ENCODE assay signal across 8 cellular contexts in genomic region chr3:148075829-148076716, GRCh38.
DNase-seq lines count a peak whose midpoint lies in the region; ATAC-seq and TF ChIP-seq lines count a peak whose summit lies in the region.

No MANE protein-coding gene starts in this region.

- no peaks in the 10 kb centered on the region for H3K9me3 Mint-ChIP-seq in CD8-positive, alpha-beta T cell

- POLR2A ChIA-PET in CD8-positive, alpha-beta T cell (lab: Charles Lee): no interaction called here

- ATAC-seq in HG02798 (IDR thresholded peaks at IDR 0.05; ENCODE audit: poor library complexity, unreplicated experiment) (peak; percentile 45), gastrocnemius medialis (peak in 1 of 2 donors; percentile 71), GM19023 (IDR thresholded peaks at IDR 0.05; ENCODE audit: unreplicated experiment) (no peak)
- ATAC-seq in CD8-positive, alpha-beta T cell: no peak

- H3K4me3 Mint-ChIP-seq in CD8-positive, alpha-beta T cell: no peak overlapping the region

- no peaks in the 10 kb centered on the region for H3K27me3 ChIP-seq in gastrocnemius medialis
- H3K27me3 ChIP-seq in CD8-positive, alpha-beta T cell (ENCODE audit: insufficient read depth, low read length): no peaks in the 10 kb centered on the region

- CTCF ChIA-PET in CD8-positive, alpha-beta T cell (lab: Charles Lee): no interaction called here

- intact Hi-C loops in gastrocnemius medialis (cut with DNase I; ENCODE audit: low total_unique reads): loop anchor here (5.0 to 10.0 kb wide), 3 partner anchors 451 to 1329 kb away; no protein-coding TSS in a partner anchor
- intact Hi-C loops in CD8-positive, alpha-beta T cell (cut with DNase I, micrococcal nuclease): no loop called here

- no peak overlapping the region for H3K27ac Mint-ChIP-seq in CD8-positive, alpha-beta T cell

- H3K36me3 ChIP-seq in gastrocnemius medialis: no peaks in the 10 kb centered on the region
- no peaks in the 10 kb centered on the region for H3K36me3 ChIP-seq in CD8-positive, alpha-beta T cell (ENCODE audit: insufficient read depth, low read length)

- TF ChIP-seq POLR2A in gastrocnemius medialis (IDR thresholded peaks at IDR 0.05): no peak

- H3K9me3 ChIP-seq in gastrocnemius medialis: no peaks in the 10 kb centered on the region
- no peaks in the 10 kb centered on the region for H3K9me3 ChIP-seq in CD8-positive, alpha-beta T cell (ENCODE audit: low read length)

- H3K4me3 ChIP-seq in fibroblast of villous mesenchyme (ENCODE audit: low read depth, low read length) (no peak overlapping the region), gastrocnemius medialis (no peak overlapping the region)
- H3K4me3 ChIP-seq in CD8-positive, alpha-beta T cell (ENCODE audit: low read depth, low read length): no peak overlapping the region

- in situ Hi-C loops in gastrocnemius medialis (cut with MboI; ENCODE audit: low sequenced_read_pairs in 4 of 4): no loop called here

- H3K27me3 Mint-ChIP-seq in CD8-positive, alpha-beta T cell (ENCODE audit: low read depth): no peaks in the 10 kb centered on the region

- H3K27ac ChIP-seq in C4-2B: no peak overlapping the region
- no peak overlapping the region for H3K27ac ChIP-seq in gastrocnemius medialis
- H3K27ac ChIP-seq in CD8-positive, alpha-beta T cell (ENCODE audit: low read depth, low read length): no peak overlapping the region

- DNase-seq in RPMI7951 (ENCODE audit: low read depth) (peak; percentile 63), fibroblast of villous mesenchyme (ENCODE audit: low read depth) (peak; percentile 45), gastrocnemius medialis (no peak), NCI-H1048 (lab: John Stamatoyannopoulos, UW) (no peak)
- DNase-seq in CD8-positive, alpha-beta T cell: no peak

- no peaks in the 10 kb centered on the region for H3K36me3 Mint-ChIP-seq in CD8-positive, alpha-beta T cell

- no peaks in the 10 kb centered on the region for H3K4me1 ChIP-seq in gastrocnemius medialis
- no peaks in the 10 kb centered on the region for H3K4me1 ChIP-seq in CD8-positive, alpha-beta T cell (ENCODE audit: insufficient read depth, low read length)

- H3K4me1 Mint-ChIP-seq in CD8-positive, alpha-beta T cell (ENCODE audit: low read depth): no peaks in the 10 kb centered on the region

- TF ChIP-seq CTCF in C4-2B (conservative IDR thresholded peaks at IDR 0.05): peak; percentile 85
- TF ChIP-seq CTCF in fibroblast of villous mesenchyme (IDR thresholded peaks at IDR 0.05; ENCODE audit: insufficient read depth, low read depth, low read length): peak; percentile 67
- TF ChIP-seq CTCF in gastrocnemius medialis (IDR thresholded peaks at IDR 0.05 in 4 of 5, conservative IDR thresholded peaks at IDR 0.05 in 1 of 5): peak in 4 of 5 experiments; percentile 29 to 62 (median 42)
- no peak for TF ChIP-seq CTCF in CD8-positive, alpha-beta T cell (IDR thresholded peaks at IDR 0.05)

Comparison
In these comparisons a context has a peak if more than half of its experiments do, and no peak if none do; other contexts are left out.
1. DNase-seq: peak in RPMI7951 (single experiment) and fibroblast of villous mesenchyme (single experiment); none in gastrocnemius medialis (0 of 2), NCI-H1048 (single experiment) and CD8-positive, alpha-beta T cell (0 of 7).